Comparison of ENCODE assay signal across 13 cellular contexts in the genomic region with DNA sequence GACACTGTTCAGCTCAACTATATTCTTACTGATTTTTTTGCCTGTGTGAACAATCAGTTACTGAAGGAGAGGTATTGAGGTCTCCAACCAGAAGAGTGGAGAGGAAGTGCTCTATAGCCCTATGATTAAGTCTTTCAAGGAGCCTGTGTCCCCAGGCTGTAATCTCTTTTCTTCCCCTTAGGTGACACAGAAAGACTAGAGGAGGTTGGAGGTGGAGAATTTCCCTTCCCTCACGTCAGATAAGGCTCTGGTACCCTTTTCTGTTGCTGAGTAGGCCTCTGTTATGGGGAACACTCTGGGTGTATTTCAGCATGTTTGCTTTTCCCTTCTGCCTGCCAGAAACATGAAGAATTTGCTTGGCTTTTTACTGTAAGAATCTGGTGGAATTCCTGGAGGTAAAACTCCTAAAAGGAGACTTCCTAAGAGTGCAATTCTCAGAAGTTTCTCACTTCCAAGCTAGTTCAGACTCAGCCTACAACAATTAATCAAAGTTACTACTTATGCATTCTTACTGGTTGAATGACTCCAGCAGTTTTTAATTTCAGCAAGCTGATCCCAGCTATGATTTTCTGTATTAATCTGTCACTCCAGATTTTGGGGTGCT. TPM values are rescaled to one million over a fixed set of nuclear protein-coding genes. Genes with fewer than 3 reads are reported as not detected.
DNase-seq lines count a peak whose midpoint lies in the region; TF ChIP-seq lines count a peak whose summit lies in the region.
"Had no signal": no experiment of that assay in that cellular context is flagged by ENCODE, and none has a peak within 500 bp of the region (broad histone marks: within the 10 kb centered on the region; RNA-seq: fewer than 3 reads in every experiment).

No MANE protein-coding gene starts in this region.

- no peaks in the 10 kb centered on the region for H3K27me3 ChIP-seq in osteoblast (ENCODE audit: insufficient read depth, low read length)
- H3K27me3 ChIP-seq: pancreas had no signal

- TF ChIP-seq CTCF in osteoblast (IDR thresholded peaks at IDR 0.05; ENCODE audit: extremely low read depth, low read depth, low read length) = no peak

- peaks cover 4% of the 10 kb centered on the region for H3K4me1 ChIP-seq in osteoblast (ENCODE audit: insufficient read depth, low read length)

- peak overlapping the region; percentile 53 for H2AFZ ChIP-seq in osteoblast (ENCODE audit: low read length)

- no peaks in the 10 kb centered on the region for H4K20me1 ChIP-seq in osteoblast (ENCODE audit: insufficient read depth, low read length)

- H3K4me3 ChIP-seq in osteoblast (ENCODE audit: insufficient read depth, low read length) = no peak overlapping the region
- H3K4me3 ChIP-seq: pancreas had no signal

- DNase-seq in NCI-H1436 (lab: John Stamatoyannopoulos, UW) = peak; percentile 1
- no peak for DNase-seq in NCI-H1436 treated with DMSO at 0.1 percent for 48 hours (lab: John Stamatoyannopoulos, UW)
- DNase-seq in MV-4-11 (lab: John Stamatoyannopoulos, UW) = peak; percentile 20
- DNase-seq in astrocyte of the hippocampus (ENCODE audit: low read depth, low spot score) = peak; percentile 17
- DNase-seq in osteoblast (ENCODE audit: insufficient read length, low spot score, missing footprints) = no peak
- DNase-seq in HuH-7 (ENCODE audit: low spot score) = no peak
- DNase-seq in T1000 (lab: John Stamatoyannopoulos, UW) = no peak
- DNase-seq in COLO668 (lab: John Stamatoyannopoulos, UW; ENCODE audit: unreplicated experiment) = no peak
- DNase-seq: activated naive CD4-positive, alpha-beta T cell treated with anti-CD3 and anti-CD28 coated beads, Interleukin-2, amount 50 U/mL, for 16 hours; NCI-H526 treated with DMSO at 0.1 percent for 48 hours; pancreas; SHP77 had no signal

- no peaks in the 10 kb centered on the region for H3K79me2 ChIP-seq in osteoblast (ENCODE audit: insufficient read depth, low read length)

- H3K4me2 ChIP-seq in osteoblast (ENCODE audit: insufficient read depth, low read length) = no peak overlapping the region

- H3K27ac ChIP-seq in osteoblast (ENCODE audit: low read depth, low read length) = peak overlapping the region; percentile 37
- H3K27ac ChIP-seq: 22Rv1 had no signal

- H3K36me3 ChIP-seq in osteoblast (ENCODE audit: insufficient read depth, low read length) = no peaks in the 10 kb centered on the region
- H3K36me3 ChIP-seq: pancreas had no signal

- no peaks in the 10 kb centered on the region for H3K9me3 ChIP-seq in osteoblast (ENCODE audit: low read depth, low read length)
- H3K9me3 ChIP-seq: pancreas had no signal

RNA-seq across cellular contexts. Expression of a gene that starts 58.3 kb away (rescaled TPM):
- 18.1 and 21.5 TPM in 2 replicates for total RNA-seq in osteoblast

Comparison
In these comparisons a context has a peak if more than half of its experiments do, and no peak if none do; other contexts are left out.
1. DNase-seq: peak in NCI-H1436 (single experiment), MV-4-11 (single experiment) and astrocyte of the hippocampus (single experiment); none in NCI-H1436 treated with DMSO at 0.1 percent for 48 hours (single experiment), osteoblast (single experiment), HuH-7 (single experiment), T1000 (single experiment) and COLO668 (single experiment).